Comparison of ENCODE assay signal across 27 cellular contexts in the genomic region with DNA sequence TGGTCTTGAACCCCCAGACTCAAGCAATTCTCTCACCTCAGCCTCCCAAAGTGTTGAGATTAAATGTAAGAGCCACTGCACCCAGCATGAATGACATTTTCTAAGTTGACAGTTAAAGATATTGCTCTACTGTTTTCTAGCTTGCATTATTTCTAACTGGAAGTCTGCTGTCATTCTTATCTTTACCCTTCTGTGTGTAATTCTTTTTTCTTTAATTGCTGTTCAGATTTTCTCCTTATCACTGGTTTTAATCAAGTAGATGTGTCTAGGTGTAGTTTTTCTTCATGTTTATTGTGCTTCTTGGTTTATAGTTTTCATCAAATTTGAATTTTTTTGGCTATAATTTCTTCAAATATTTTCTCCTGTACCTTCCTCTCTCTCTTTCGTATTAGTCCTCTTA. TPM values are rescaled to one million over a fixed set of nuclear protein-coding genes. Genes with fewer than 3 reads are reported as not detected.
"Had no signal": no experiment of that assay in that cellular context is flagged by ENCODE, and none has a peak within 500 bp of the region (broad histone marks: within the 10 kb centered on the region; RNA-seq: fewer than 3 reads in every experiment).

No MANE protein-coding gene starts in this region.

- DNase-seq: activated CD4-positive, alpha-beta memory T cell treated with anti-CD3 and anti-CD28 coated beads, Interleukin-2, amount 10 ng/mL, durations not matched to agents 7 days and 5 days; activated CD4-positive, alpha-beta T cell treated with anti-CD3 and anti-CD28 coated beads for 1 hour; activated CD4-positive, alpha-beta T cell treated with anti-CD3 and anti-CD28 coated beads, Interleukin-2, amount 10 ng/mL, durations not matched to agents 7 days and 5 days; activated gamma-delta T cell treated with Interleukin-2 at 50 U/mL for 16 hours; activated naive CD4-positive, alpha-beta T cell treated with anti-CD3 and anti-CD28 coated beads, Interleukin-2, amount 50 U/mL, for 16 hours; activated T-cell treated with anti-CD3 and anti-CD28 coated beads for 4 hours; activated T-cell treated with anti-CD3 and anti-CD28 coated beads, Interleukin-2, amount 50 U/mL, for 48 hours; amniotic stem cell; body of pancreas; central memory CD4-positive, alpha-beta T cell; MG63; NCI-H1105 treated with DMSO at 0.1 percent for 48 hours; NCI-H1436 treated with DMSO at 0.1 percent for 48 hours; NCI-H187; NCI-H2081; NCI-H510A treated with DMSO at 0.1 percent for 48 hours; NCI-H69; NK-92 treated with Interleukin-12 subunit alpha and Interleukin-12 subunit beta, amount 100 ng/mL, for 24 hours; PC-3; SHP77 had no signal

- FAIRE-seq: bronchial epithelial cell, RCC 7860 had no signal

- ATAC-seq: body of pancreas, PC-3, SK-N-SH treated with all-trans-retinoic acid at 6 μM for 48 hours had no signal

- H3K27ac Mint-ChIP-seq: activated CD4-positive, alpha-beta memory T cell treated with anti-CD3 and anti-CD28 coated beads, Interleukin-2, amount 10 ng/mL, durations not matched to agents 7 days and 5 days; activated CD4-positive, alpha-beta T cell treated with anti-CD3 and anti-CD28 coated beads, Interleukin-2, amount 10 ng/mL, durations not matched to agents 7 days and 5 days; activated T-helper 2 cell treated with anti-CD3 and anti-CD28 coated beads, Interferon-gamma antibody, Interleukin-2, Interleukin-4, amounts not matched to agents 10 μg/mL and 5 μg/mL and 100 μg/mL, durations not matched to agents 14 hours and 24 hours and 36 hours; T-helper 1 cell treated with Interleukin-12 subunit alpha and Interleukin-12 subunit beta and Interleukin-4 antibody, amounts not matched to agents 30 μg/mL and 1 μg/mL, for 36 hours had no signal

- H3K4me3 ChIP-seq: ascending aorta, body of pancreas, MG63, SJSA1 had no signal

- H3K4me3 Mint-ChIP-seq: activated CD4-positive, alpha-beta memory T cell treated with anti-CD3 and anti-CD28 coated beads, Interleukin-2, amount 10 ng/mL, durations not matched to agents 7 days and 5 days; activated CD4-positive, alpha-beta T cell treated with anti-CD3 and anti-CD28 coated beads, Interleukin-2, amount 10 ng/mL, durations not matched to agents 7 days and 5 days; T-helper 1 cell treated with Interleukin-12 subunit alpha and Interleukin-12 subunit beta and Interleukin-4 antibody, amounts not matched to agents 30 μg/mL and 1 μg/mL, for 36 hours had no signal

- H3K27me3 Mint-ChIP-seq: activated CD4-positive, alpha-beta memory T cell treated with anti-CD3 and anti-CD28 coated beads, Interleukin-2, amount 10 ng/mL, durations not matched to agents 7 days and 5 days; activated CD4-positive, alpha-beta T cell treated with anti-CD3 and anti-CD28 coated beads, Interleukin-2, amount 10 ng/mL, durations not matched to agents 7 days and 5 days had no signal

- H3K4me1 ChIP-seq: SJSA1 had no signal

- H3K27ac ChIP-seq: ascending aorta, body of pancreas, SJSA1 had no signal

- H3K36me3 ChIP-seq: ascending aorta, MG63, SJSA1 had no signal

- H3K27me3 ChIP-seq: ascending aorta, body of pancreas, MG63 had no signal

RNA-seq across cellular contexts. Expression of gene PARP15, which starts 4.9 kb away (rescaled TPM):
- total RNA-seq: ascending aorta, PC-3, SJSA1 had no signal
